ENCODE assay signal across 12 cellular contexts in the genomic region with DNA sequence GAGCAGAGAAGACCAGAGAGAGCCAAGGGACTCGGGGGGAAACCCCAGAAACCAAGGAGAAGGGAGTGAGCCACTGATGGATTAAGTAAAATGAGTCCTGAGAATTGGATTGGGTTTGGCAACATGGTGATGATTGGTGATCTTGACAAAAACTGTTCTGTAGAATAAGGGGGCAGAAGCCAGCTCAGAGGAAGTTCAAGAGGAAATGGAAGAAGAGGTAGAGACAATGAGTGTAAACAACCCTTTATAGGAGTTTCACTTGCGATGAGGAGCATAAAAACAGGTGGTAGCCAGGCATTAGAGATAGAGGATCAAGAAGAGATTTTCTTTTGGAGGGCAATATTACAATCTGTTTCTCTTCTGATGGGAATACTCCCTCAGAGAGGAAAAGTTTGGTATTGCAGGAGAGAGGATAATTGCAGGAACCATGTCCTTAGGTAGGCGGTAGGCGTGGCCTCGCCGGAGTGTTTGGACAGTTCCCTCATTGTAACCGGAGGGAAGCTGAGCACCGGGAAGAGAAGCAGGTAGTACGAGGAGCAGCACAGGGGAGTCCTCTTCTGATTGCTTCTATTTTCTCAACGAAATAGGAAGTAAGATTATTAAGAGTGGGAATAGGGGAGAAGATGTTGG.
DNase-seq lines count a peak whose midpoint lies in the region; ATAC-seq and TF ChIP-seq lines count a peak whose summit lies in the region.
"Had no signal": no experiment of that assay in that cellular context is flagged by ENCODE, and none has a peak within 500 bp of the region (broad histone marks: within the 10 kb centered on the region; RNA-seq: fewer than 3 reads in every experiment).

No MANE protein-coding gene starts in this region.

- H3K36me3 Mint-ChIP-seq in neural progenitor cell, result no peaks in the 10 kb centered on the region

- no peaks in the 10 kb centered on the region for H3F3A ChIP-seq in neural progenitor cell (ENCODE audit: low read depth)

- no peak overlapping the region for H3K9ac ChIP-seq in neural progenitor cell

- no peaks in the 10 kb centered on the region for H3K9me3 Mint-ChIP-seq in neural progenitor cell
- H3K9me3 Mint-ChIP-seq: activated CD4-positive, alpha-beta memory T cell treated with anti-CD3 and anti-CD28 coated beads, Interleukin-2, amount 10 ng/mL, durations not matched to agents 7 days and 5 days; stimulated activated naive CD8-positive, alpha-beta T cell treated with anti-CD3 and anti-CD28 coated beads, Interleukin-15, amount 100 ng/mL, for 72 hours had no signal

- H3K4me1 ChIP-seq in neural progenitor cell, result no peaks in the 10 kb centered on the region
- H3K4me1 ChIP-seq: ascending aorta had no signal

- no peak for TF ChIP-seq CTCF in neural progenitor cell (IDR thresholded peaks at IDR 0.05)

- H3K27me3 Mint-ChIP-seq in neural progenitor cell (ENCODE audit: insufficient read depth, low read depth), result no peaks in the 10 kb centered on the region
- H3K27me3 Mint-ChIP-seq: activated CD4-positive, alpha-beta memory T cell treated with anti-CD3 and anti-CD28 coated beads, Interleukin-2, amount 10 ng/mL, durations not matched to agents 7 days and 5 days; stimulated activated naive CD8-positive, alpha-beta T cell treated with anti-CD3 and anti-CD28 coated beads, Interleukin-15, amount 100 ng/mL, for 72 hours had no signal

- no peaks in the 10 kb centered on the region for H3K9me3 ChIP-seq in neural progenitor cell (ENCODE audit: low read depth)
- H3K9me3 ChIP-seq: ascending aorta had no signal

- H2AFZ ChIP-seq in neural progenitor cell (replicated peaks), result no peak overlapping the region

- no peaks in the 10 kb centered on the region for H4K20me1 ChIP-seq in neural progenitor cell (ENCODE audit: low read depth)

- no peak overlapping the region for H3K4me2 ChIP-seq in neural progenitor cell

- in situ Hi-C loops in T47D (cut with HindIII; ENCODE audit: low pct_unique_long_range_greater_than_20kb, low sequenced_read_pairs), result no loop called here

- no peak overlapping the region for H3K27ac Mint-ChIP-seq in neural progenitor cell
- H3K27ac Mint-ChIP-seq: activated CD4-positive, alpha-beta memory T cell treated with anti-CD3 and anti-CD28 coated beads, Interleukin-2, amount 10 ng/mL, durations not matched to agents 7 days and 5 days; stimulated activated naive CD8-positive, alpha-beta T cell treated with anti-CD3 and anti-CD28 coated beads, Interleukin-15, amount 100 ng/mL, for 72 hours had no signal

- no peak overlapping the region for H3K4me3 ChIP-seq in neural progenitor cell
- H3K4me3 ChIP-seq: ascending aorta, SK-N-MC had no signal

- no peak for ATAC-seq in HG03565 (IDR thresholded peaks at IDR 0.05; ENCODE audit: unreplicated experiment)
- ATAC-seq: stimulated activated naive CD8-positive, alpha-beta T cell treated with anti-CD3 and anti-CD28 coated beads, Interleukin-15, amount 100 ng/mL, for 72 hours had no signal

- H3K27me3 ChIP-seq in neural progenitor cell, result no peaks in the 10 kb centered on the region
- H3K27me3 ChIP-seq: ascending aorta had no signal

- peak; percentile 26 for DNase-seq in Daoy (ENCODE audit: low read depth)
- DNase-seq in HuH-7.5 (ENCODE audit: low spot score), result peak; percentile 22
- peak; percentile 29 to 81 for DNase-seq in T47D (ENCODE audit: low read depth in 1 of 2, low spot score in 1 of 2)
- DNase-seq in neural progenitor cell (ENCODE audit: low spot score), result peak; percentile 30
- no peak for DNase-seq in NCI-H1092 (lab: John Stamatoyannopoulos, UW)
- no peak for DNase-seq in mesenteric fat pad (ENCODE audit: low spot score)
- DNase-seq: activated CD4-positive, alpha-beta memory T cell treated with anti-CD3 and anti-CD28 coated beads, Interleukin-2, amount 10 ng/mL, durations not matched to agents 7 days and 5 days; Karpas-422; stimulated activated naive CD8-positive, alpha-beta T cell treated with anti-CD3 and anti-CD28 coated beads, Interleukin-15, amount 100 ng/mL, for 72 hours had no signal

- no peaks in the 10 kb centered on the region for H3K36me3 ChIP-seq in neural progenitor cell
- H3K36me3 ChIP-seq: ascending aorta had no signal

- no peaks in the 10 kb centered on the region for H3K4me1 Mint-ChIP-seq in neural progenitor cell

- H3K79me2 ChIP-seq in neural progenitor cell (ENCODE audit: low read depth), result no peaks in the 10 kb centered on the region

- no peak overlapping the region for H3K27ac ChIP-seq in neural progenitor cell
- H3K27ac ChIP-seq: ascending aorta, SK-N-MC had no signal

- no peak overlapping the region for H3K4me3 Mint-ChIP-seq in neural progenitor cell
- H3K4me3 Mint-ChIP-seq: activated CD4-positive, alpha-beta memory T cell treated with anti-CD3 and anti-CD28 coated beads, Interleukin-2, amount 10 ng/mL, durations not matched to agents 7 days and 5 days; stimulated activated naive CD8-positive, alpha-beta T cell treated with anti-CD3 and anti-CD28 coated beads, Interleukin-15, amount 100 ng/mL, for 72 hours had no signal

Comparison
In these comparisons a context has a peak if more than half of its experiments do, and no peak if none do; other contexts are left out.
1. DNase-seq: peak in Daoy (single experiment), HuH-7.5 (single experiment), T47D (2 of 2) and neural progenitor cell (single experiment); none in NCI-H1092 (single experiment) and mesenteric fat pad (single experiment).